Comparison of ENCODE assay signal across 8 cellular contexts in genomic region chr22:20320659-20321551, GRCh38. TPM values are rescaled to one million over a fixed set of nuclear protein-coding genes. Genes with fewer than 3 reads are reported as not detected.
DNase-seq lines count a peak whose midpoint lies in the region; ATAC-seq and TF ChIP-seq lines count a peak whose summit lies in the region.
"Not testable (repeated sequence)": the region's sequence is repeated elsewhere in the genome, so short reads cannot be mapped to it uniquely, and the experiment has no call there.

No MANE protein-coding gene starts in this region.

- H3K9me3 ChIP-seq in T-helper 17 cell (ENCODE audit: control insufficient read depth, low read length, poor library complexity, severe bottlenecking); ascending aorta; esophagus muscularis mucosa; trophoblast cell (ENCODE audit: insufficient read depth, low read depth, low read length): not testable (repeated sequence)

- peak overlapping the region; percentile 79 for H3K4me2 ChIP-seq in trophoblast cell (ENCODE audit: low read length)

- not testable (repeated sequence) for H3K36me3 ChIP-seq in ascending aorta; esophagus muscularis mucosa; trophoblast cell (ENCODE audit: control insufficient read depth in 1 of 2, insufficient read depth in 2 of 2, low read length in 2 of 2)

- H3K4me3 ChIP-seq in ascending aorta (peak overlapping the region; percentile 79 to 100), esophagus muscularis mucosa (peak overlapping the region; percentile 79 to 96 (median 94)), trophoblast cell (ENCODE audit: low read depth, low read length) (peak overlapping the region; percentile 97)

- H2AK5ac ChIP-seq in trophoblast cell (ENCODE audit: low read length) = peak overlapping the region; percentile 77

- H3K27ac Mint-ChIP-seq in Calu3 (ENCODE audit: unreplicated experiment) (peak overlapping the region; percentile 64), T-helper 17 cell (peak overlapping the region; percentile 84), type B pancreatic cell (peak overlapping the region; percentile 81)

- peaks cover 10% of the 10 kb centered on the region for H3K79me1 ChIP-seq in trophoblast cell (ENCODE audit: low read length)

- H4K8ac ChIP-seq in trophoblast cell (ENCODE audit: low read depth, low read length) = peak overlapping the region; percentile 94

- not testable (repeated sequence) for H2BK12ac ChIP-seq in trophoblast cell (ENCODE audit: low read length)

- TF ChIP-seq POLR2A in esophagus muscularis mucosa (IDR thresholded peaks at IDR 0.05; ENCODE audit: low read depth) = not testable (repeated sequence)

- H3K27ac ChIP-seq in ascending aorta (peak overlapping the region; percentile 80 to 91), esophagus muscularis mucosa (replicated peaks in 1 of 4) (peak overlapping the region; percentile 83 to 91 (median 85)), trophoblast cell (ENCODE audit: low read depth, low read length) (peak overlapping the region; percentile 40)

- H4K91ac ChIP-seq in trophoblast cell (ENCODE audit: low read depth, low read length) = peak overlapping the region; percentile 91

- peak overlapping the region; percentile 63 for H3K9ac ChIP-seq in trophoblast cell (ENCODE audit: low read length)

- H3K4me1 ChIP-seq in ascending aorta = peaks cover 0 to 26% of the 10 kb centered on the region in 2 donors
- H3K4me1 ChIP-seq in esophagus muscularis mucosa = peaks cover 35 to 60% (median 46%) of the 10 kb centered on the region in 4 donors
- H3K4me1 ChIP-seq in trophoblast cell (ENCODE audit: control insufficient read depth in 1 of 2, insufficient read depth in 2 of 2, low read length in 2 of 2) = peaks cover 5 to 11% of the 10 kb centered on the region in 2 experiments

- TF ChIP-seq CTCF in Calu3 (IDR thresholded peaks at IDR 0.05; ENCODE audit: unreplicated experiment); ascending aorta (IDR thresholded peaks at IDR 0.05); esophagus muscularis mucosa (IDR thresholded peaks at IDR 0.05); type B pancreatic cell (conservative IDR thresholded peaks at IDR 0.05): not testable (repeated sequence)

- not testable (repeated sequence) for TF ChIP-seq EP300 in esophagus muscularis mucosa (IDR thresholded peaks at IDR 0.05)

- H3K4me1 Mint-ChIP-seq in Calu3 (ENCODE audit: low read depth, unreplicated experiment) (peaks cover 18% of the 10 kb centered on the region), T-helper 17 cell (peaks cover 35% of the 10 kb centered on the region), type B pancreatic cell (ENCODE audit: unreplicated experiment) (peaks cover 21% of the 10 kb centered on the region)

- peak overlapping the region; percentile 87 for H2BK120ac ChIP-seq in trophoblast cell (ENCODE audit: insufficient read depth, low read length, poor library complexity)

- H2AFZ ChIP-seq in trophoblast cell (ENCODE audit: insufficient read depth, low read length, poor library complexity) = peak overlapping the region; percentile 97

- BruUV-seq in Calu3 (replicated peaks; lab: Mats Ljungman, UMichigan) = not testable (repeated sequence)

- peak overlapping the region; percentile 99 for H3K14ac ChIP-seq in trophoblast cell (ENCODE audit: low read length)

- not testable (repeated sequence) for DNase-seq in Calu3; T-helper 17 cell; ascending aorta (ENCODE audit: low spot score in 2 of 2); trophoblast cell; type B pancreatic cell (ENCODE audit: extremely low spot score, unreplicated experiment)
- DNase-seq in HT-29 (ENCODE audit: low spot score) (peak; percentile 22), esophagus muscularis mucosa (ENCODE audit: extremely low spot score) (peak; percentile 87), left lobe of liver (ENCODE audit: low spot score) (peak; percentile 45)

- CTCF ChIA-PET in Calu3 (lab: Charles Lee) = not testable (repeated sequence)

- H3K79me2 ChIP-seq in trophoblast cell (ENCODE audit: control insufficient read depth, insufficient read depth, low read length, poor library complexity) = peaks cover 12% of the 10 kb centered on the region

- H3K18ac ChIP-seq in trophoblast cell (ENCODE audit: low read length) = peak overlapping the region; percentile 99

- ATAC-seq in T-helper 17 cell = not testable (repeated sequence)
- peak; percentile 9 for ATAC-seq in left lobe of liver

- not testable (repeated sequence) for H3K27me3 ChIP-seq in ascending aorta; esophagus muscularis mucosa; trophoblast cell (ENCODE audit: insufficient read depth, low read length)

- H3K27me3 Mint-ChIP-seq in Calu3 (ENCODE audit: unreplicated experiment); T-helper 17 cell; type B pancreatic cell: not testable (repeated sequence)

- WGBS in esophagus muscularis mucosa = 52% methylated on average over 11 of the region's 20 CpGs
- no CpG with 5 or more reads among the region's 20 CpGs for whole genome bisulfite sequencing in trophoblast cell (ENCODE audit: extremely low coverage, insufficient coverage, insufficient read length)

- not testable (repeated sequence) for H3K23ac ChIP-seq in trophoblast cell (ENCODE audit: low read length)

- peak overlapping the region; percentile 91 for H2BK5ac ChIP-seq in trophoblast cell (ENCODE audit: low read depth, low read length, poor library complexity)

- peak overlapping the region; percentile 96 for H3K4me3 Mint-ChIP-seq in Calu3 (ENCODE audit: low read depth, unreplicated experiment)
- H3K4me3 Mint-ChIP-seq in T-helper 17 cell = peak overlapping the region; percentile 94
- peak overlapping the region; percentile 93 for H3K4me3 Mint-ChIP-seq in type B pancreatic cell

- H3K36me3 Mint-ChIP-seq in Calu3 (ENCODE audit: insufficient read depth, unreplicated experiment) = peaks cover 30% of the 10 kb centered on the region
- not testable (repeated sequence) for H3K36me3 Mint-ChIP-seq in T-helper 17 cell (ENCODE audit: low read depth); type B pancreatic cell

- peak overlapping the region; percentile 76 for H3K4ac ChIP-seq in trophoblast cell (ENCODE audit: low read depth, low read length)

- intact Hi-C loops in Calu3 (cut with micrococcal nuclease; ENCODE audit: unreplicated experiment) = not testable (repeated sequence)
- intact Hi-C loops in ascending aorta (cut with DNase I) = loop anchor here (1.0 kb wide), 1 partner anchor 72 kb away; no protein-coding TSS in a partner anchor
- intact Hi-C loops in esophagus muscularis mucosa (cut with DNase I) = loop anchor here (10.0 kb wide), 1 partner anchor 74 kb away; the partner anchor contains the start of gene ZNF74

- H4K12ac ChIP-seq in trophoblast cell (ENCODE audit: low read depth, low read length) = peak overlapping the region; percentile 91

- H3K9me3 Mint-ChIP-seq in Calu3 (ENCODE audit: low read depth, unreplicated experiment); type B pancreatic cell: not testable (repeated sequence)

RNA-seq across cellular contexts. Expression of gene DGCR6L, which starts 1.0 kb away (rescaled TPM):
- total RNA-seq in Calu3 (2022) = 35.0 and 39.6 TPM in 2 replicates
- total RNA-seq in HT-29 (2014; rRNA removed; shearing (Covaris generic)) = 132 and 163 TPM in 2 replicates
- 10 to 100 TPM; 29.2 to 31.7 TPM for total RNA-seq in T-helper 17 cell
- 42.1 TPM for total RNA-seq in ascending aorta
- 10 to 100 TPM; 41.5 to 73.0 (median 52.9) TPM for total RNA-seq in esophagus muscularis mucosa
- 60.2 TPM for total RNA-seq in left lobe of liver
- polyA plus RNA-seq in trophoblast cell (2013) = 18.6 and 19.9 TPM in 2 replicates
- 35.9 and 46.6 TPM in 2 replicates for total RNA-seq in type B pancreatic cell (ENCODE audit: low replicate concordance)

RNA-seq across cellular contexts. Expression of gene RTN4R, which starts 52.8 kb away (rescaled TPM):
- 4.1 and 4.2 TPM in 2 replicates for total RNA-seq in Calu3 (2022)
- total RNA-seq in HT-29 (2014; rRNA removed; shearing (Covaris generic)) = 41.7 and 45.7 TPM in 2 replicates
- total RNA-seq in T-helper 17 cell = 1 to 10 TPM in 1 of 2 donors, under 1 TPM in 1; 0.68 to 2.1 TPM
- 0.43 TPM for total RNA-seq in ascending aorta
- 1 to 10 TPM in 2 of 4 donors, not detected in 2; 1.8 to 2.2 TPM for total RNA-seq in esophagus muscularis mucosa
- total RNA-seq in left lobe of liver = 10.9 TPM
- 10.4 and 11.7 TPM in 2 replicates for polyA plus RNA-seq in trophoblast cell (2013)
- 9.0 and 12.8 TPM in 2 replicates for total RNA-seq in type B pancreatic cell (ENCODE audit: low replicate concordance)
